In the genomic region with DNA sequence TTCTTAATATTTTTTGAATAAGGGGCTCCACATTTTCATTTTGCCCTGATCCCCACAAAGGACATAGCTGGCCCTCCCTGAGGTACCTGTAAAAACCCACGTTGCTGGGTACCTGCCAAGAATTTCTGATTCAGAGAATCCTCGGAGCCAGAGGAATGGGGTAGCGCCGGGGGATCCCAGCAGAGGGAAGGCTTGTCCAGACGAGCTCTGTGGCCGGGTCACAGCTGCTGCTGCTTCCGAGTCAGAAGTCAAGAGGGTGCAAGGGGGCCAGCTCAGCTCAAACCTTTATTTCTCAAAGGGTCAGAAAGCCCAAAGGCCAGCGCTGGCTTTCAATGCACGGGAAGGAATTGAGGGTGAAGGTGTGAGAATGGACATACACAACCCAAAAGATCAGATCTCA, we compare ENCODE assay signal across 20 cellular contexts.
"Had no signal": no experiment of that assay in that cellular context is flagged by ENCODE, and none has a peak within 500 bp of the region (broad histone marks: within the 10 kb centered on the region; RNA-seq: fewer than 3 reads in every experiment).

No MANE protein-coding gene starts in this region.

- H3K36me3 ChIP-seq: ascending aorta, cardiac muscle cell, gastroesophageal sphincter, transverse colon had no signal

- H3K4me2 ChIP-seq: hepatocyte had no signal

- H3K27ac ChIP-seq: ascending aorta, cardiac muscle cell, gastroesophageal sphincter, hepatocyte, transverse colon had no signal

- H3K27ac Mint-ChIP-seq: activated CD8-positive, alpha-beta memory T cell treated with anti-CD3 and anti-CD28 coated beads, Interleukin-2, amount 10 ng/mL, durations not matched to agents 7 days and 5 days; activated naive CD8-positive, alpha-beta T cell treated with anti-CD3 and anti-CD28 coated beads, Interleukin-2, amount 50 U/mL, for 24 hours; progenitor cell of endocrine pancreas; T-helper 2 cell treated with Interferon-gamma antibody and Interleukin-4, amounts not matched to agents 5 μg/mL and 100 μg/mL, for 36 hours had no signal

- H3K4me3 Mint-ChIP-seq: activated CD8-positive, alpha-beta memory T cell treated with anti-CD3 and anti-CD28 coated beads, Interleukin-2, amount 10 ng/mL, durations not matched to agents 7 days and 5 days; activated naive CD8-positive, alpha-beta T cell treated with anti-CD3 and anti-CD28 coated beads, Interleukin-2, amount 50 U/mL, for 24 hours; T-helper 2 cell treated with Interferon-gamma antibody and Interleukin-4, amounts not matched to agents 5 μg/mL and 100 μg/mL, for 36 hours had no signal

- H3K4me1 ChIP-seq: gastroesophageal sphincter had no signal

- H3K79me2 ChIP-seq: hepatocyte had no signal

- DNase-seq: activated CD4-positive, alpha-beta T cell treated with anti-CD3 and anti-CD28 coated beads for 1 hour; activated CD4-positive, alpha-beta T cell treated with anti-CD3 and anti-CD28 coated beads, Interleukin-2, amount 50 U/mL, for 48 hours; activated CD8-positive, alpha-beta memory T cell treated with anti-CD3 and anti-CD28 coated beads, Interleukin-2, amount 10 ng/mL, durations not matched to agents 7 days and 5 days; activated gamma-delta T cell treated with Interleukin-2 at 50 U/mL for 16 hours; activated naive CD8-positive, alpha-beta T cell treated with anti-CD3 and anti-CD28 coated beads, Interleukin-2, amount 50 U/mL, for 24 hours; activated T-cell treated with anti-CD3 and anti-CD28 coated beads, Interleukin-2, amount 50 U/mL, for 48 hours; left colon; naive thymus-derived CD8-positive, alpha-beta T cell; occipital lobe; stimulated activated CD4-positive, alpha-beta T cell treated with anti-CD3 and anti-CD28 coated beads, Interleukin-12 subunit alpha, Interleukin-12 subunit beta, amount 100 ng/mL, for 4 hours; stimulated activated naive CD4-positive, alpha-beta T cell; substantia nigra; transverse colon had no signal

- H3K9me3 ChIP-seq: ascending aorta, gastroesophageal sphincter, transverse colon had no signal

- H3K27me3 ChIP-seq: ascending aorta had no signal

- H3K36me3 Mint-ChIP-seq: activated CD8-positive, alpha-beta memory T cell treated with anti-CD3 and anti-CD28 coated beads, Interleukin-2, amount 10 ng/mL, durations not matched to agents 7 days and 5 days; naive thymus-derived CD8-positive, alpha-beta T cell had no signal

- H3K9me3 Mint-ChIP-seq: activated naive CD8-positive, alpha-beta T cell treated with anti-CD3 and anti-CD28 coated beads, Interleukin-2, amount 50 U/mL, for 24 hours; naive thymus-derived CD8-positive, alpha-beta T cell; T-helper 2 cell treated with Interferon-gamma antibody and Interleukin-4, amounts not matched to agents 5 μg/mL and 100 μg/mL, for 36 hours had no signal

- H2AFZ ChIP-seq: hepatocyte had no signal

- H3K4me3 ChIP-seq: ascending aorta, cardiac muscle cell, gastroesophageal sphincter, hepatocyte, lung, transverse colon had no signal
